19 cellular contexts compared by ENCODE assay signal in genomic region chr6:33437666-33438065, GRCh38. TPM values are rescaled to one million over a fixed set of nuclear protein-coding genes. Genes with fewer than 3 reads are reported as not detected.
A peak's percentile ranks its signal among the peaks of the same experiment; 100 is the strongest.
DNase-seq lines count a peak whose midpoint lies in the region; ATAC-seq, FAIRE-seq and TF ChIP-seq lines count a peak whose summit lies in the region.
"Had no signal": no experiment of that assay in that cellular context is flagged by ENCODE, and none has a peak within 500 bp of the region (broad histone marks: within the 10 kb centered on the region; RNA-seq: fewer than 3 reads in every experiment).

No MANE protein-coding gene starts in this region.

- no peak for FAIRE-seq in kidney (lab: Jason Lieb, UNC)
- FAIRE-seq: GM12892, GM19239, H1 had no signal

- no peak overlapping the region for H3K27ac ChIP-seq in kidney (ENCODE audit: low read depth in 2 of 2, low read length in 2 of 2)
- H3K27ac ChIP-seq: GM23248 had no signal

- intact Hi-C loops in kidney (cut with DNase I), result no loop called here

- no peak overlapping the region for H3K4me3 ChIP-seq in H7 (ENCODE audit: insufficient read depth, low read depth, low read length)
- no peak overlapping the region for H3K4me3 ChIP-seq in kidney (ENCODE audit: low read length in 2 of 2)
- H3K4me3 ChIP-seq: GM23248 had no signal

- peaks cover 58% of the 10 kb centered on the region for H3K36me3 ChIP-seq in H7 (replicated peaks; ENCODE audit: control insufficient read depth, insufficient read depth, low read length)
- H3K36me3 ChIP-seq in kidney (ENCODE audit: control insufficient read depth in 1 of 2, insufficient read depth in 2 of 2, low read length in 2 of 2), result peaks cover 11 to 18% of the 10 kb centered on the region in 2 donors

- no peaks in the 10 kb centered on the region for H3K27me3 ChIP-seq in H7 (ENCODE audit: control insufficient read depth, insufficient read depth, low read length)

- no peak overlapping the region for H3K9ac ChIP-seq in kidney (ENCODE audit: low read length in 2 of 2)
- H3K9ac ChIP-seq: GM23248 had no signal

- no peak for ATAC-seq in HG02970 (IDR thresholded peaks at IDR 0.05; ENCODE audit: low FRiP score, unreplicated experiment)
- ATAC-seq in HG03469 (IDR thresholded peaks at IDR 0.05; ENCODE audit: unreplicated experiment), result no peak
- ATAC-seq: HCT116 had no signal

- no peaks in the 10 kb centered on the region for H3K9me3 ChIP-seq in kidney (ENCODE audit: control insufficient read depth in 1 of 2, low read length in 2 of 2)

- DNase-seq in GM13976 (ENCODE audit: low spot score) (peak; percentile 9), H7 (peak; percentile 31), kidney (peak; percentile 74), retina (no peak)
- DNase-seq: C1 segment of cervical spinal cord; Calu3; CD4-positive, alpha-beta memory T cell; COR-L47; DMS53; DMS79 treated with DMSO at 0.1 percent for 48 hours; GF-D8; GM23248; H9 had no signal

- in situ Hi-C loops in GM13976 (cut with MboI; ENCODE audit: low sequenced_read_pairs, unreplicated experiment), result no loop called here

- TF ChIP-seq CTCF in GM13976 (IDR thresholded peaks at IDR 0.05; ENCODE audit: borderline replicate concordance, control extremely low read depth, extremely low read depth, insufficient read depth, missing control alignments) (no peak), kidney (IDR thresholded peaks at IDR 0.05; ENCODE audit: borderline replicate concordance, extremely low read depth, insufficient read depth) (no peak)

- H3K4me1 ChIP-seq in kidney (ENCODE audit: control insufficient read depth in 1 of 2, insufficient read depth in 1 of 2, low read depth in 1 of 2, low read length in 2 of 2), result no peaks in the 10 kb centered on the region

RNA-seq across cellular contexts. Expression of gene ZBTB9, which starts 16.7 kb away (rescaled TPM):
- total RNA-seq in H7 (2014; rRNA removed; shearing (Covaris generic)), result 15.5 and 16.4 TPM in 2 replicates
- 11.5 TPM for total RNA-seq in kidney
- 6.4 TPM for polyA plus RNA-seq in kidney (ENCODE audit: insufficient read depth, low read depth, low replicate concordance)

RNA-seq across cellular contexts. Expression of gene SYNGAP1, which starts 17.8 kb away (rescaled TPM):
- 8.3 and 13.4 TPM in 2 replicates for total RNA-seq in H7 (2014; rRNA removed; shearing (Covaris generic))
- 17.8 TPM for total RNA-seq in kidney
- 2.7 TPM for polyA plus RNA-seq in kidney (ENCODE audit: insufficient read depth, low read depth, low replicate concordance)

RNA-seq across cellular contexts. Expression of gene CUTA, which starts 19.8 kb away (rescaled TPM):
- 168 and 188 TPM in 2 replicates for total RNA-seq in H7 (2014; rRNA removed; shearing (Covaris generic))
- 163 TPM for total RNA-seq in kidney
- polyA plus RNA-seq in kidney (ENCODE audit: insufficient read depth, low read depth, low replicate concordance), result 433 TPM

RNA-seq across cellular contexts. Expression of gene PHF1, which starts 26.9 kb away (rescaled TPM):
- 38.3 and 41.9 TPM in 2 replicates for total RNA-seq in H7 (2014; rRNA removed; shearing (Covaris generic))
- total RNA-seq in kidney, result 63.8 TPM
- polyA plus RNA-seq in kidney (ENCODE audit: insufficient read depth, low read depth, low replicate concordance), result 87.6 TPM

RNA-seq across cellular contexts. Expression of gene KIFC1, which starts 46.0 kb away (rescaled TPM):
- total RNA-seq in H7 (2014; rRNA removed; shearing (Covaris generic)), result 101 and 113 TPM in 2 replicates
- total RNA-seq in kidney, result 2.3 TPM
- polyA plus RNA-seq in kidney (ENCODE audit: insufficient read depth, low read depth, low replicate concordance), result not detected
